Comparison of ENCODE assay signal across 17 cellular contexts in the genomic region with DNA sequence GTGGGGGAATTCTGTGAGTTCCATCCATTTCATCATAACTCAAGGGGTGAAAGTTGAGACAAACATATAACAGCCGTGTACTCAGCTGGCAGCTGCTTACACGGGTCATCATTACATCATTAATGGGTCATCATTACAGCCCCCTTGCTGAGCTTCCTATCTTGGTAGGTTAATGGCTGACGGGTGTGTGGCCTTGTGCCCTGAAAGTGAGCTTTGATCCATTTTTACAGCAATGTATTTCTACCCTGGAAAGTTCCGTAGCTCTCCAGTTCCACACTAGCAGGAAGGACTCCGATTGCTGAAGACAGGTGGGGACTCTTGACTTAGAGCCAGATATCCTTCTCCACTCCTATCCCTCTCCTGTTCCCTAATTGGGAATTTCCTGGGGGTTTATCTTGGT.
"Had no signal": no experiment of that assay in that cellular context is flagged by ENCODE, and none has a peak within 500 bp of the region (broad histone marks: within the 10 kb centered on the region; RNA-seq: fewer than 3 reads in every experiment).

No MANE protein-coding gene starts in this region.

- DNase-seq: activated CD4-positive, alpha-beta T cell treated with anti-CD3 and anti-CD28 coated beads for 1 hour; activated CD4-positive, alpha-beta T cell treated with anti-CD3 and anti-CD28 coated beads, Interleukin-2, amount 50 U/mL, for 48 hours; activated CD8-positive, alpha-beta memory T cell treated with anti-CD3 and anti-CD28 coated beads, Interleukin-2, amount 10 ng/mL, durations not matched to agents 7 days and 5 days; activated gamma-delta T cell; activated T-cell treated with anti-CD3 and anti-CD28 coated beads, Interleukin-2, amount 50 U/mL, for 4 hours; cerebellar nuclear complex; dermis blood vessel endothelial cell; endodermal cell; foreskin keratinocyte; head of caudate nucleus; left lung; nephron progenitor cell; stimulated activated CD4-positive, alpha-beta T cell treated with anti-CD3 and anti-CD28 coated beads, Interleukin-4, amount 100 ng/mL, for 4 hours; thyroid gland had no signal

- H3K4me1 ChIP-seq: thyroid gland had no signal

- H3K4me3 ChIP-seq: left lung, thyroid gland had no signal

- H3K27me3 Mint-ChIP-seq: activated naive CD8-positive, alpha-beta T cell had no signal

- FAIRE-seq: islet of Langerhans had no signal

- H3K36me3 Mint-ChIP-seq: activated CD8-positive, alpha-beta memory T cell treated with anti-CD3 and anti-CD28 coated beads, Interleukin-2, amount 10 ng/mL, durations not matched to agents 7 days and 5 days; activated naive CD8-positive, alpha-beta T cell; memory B cell had no signal

- H3K4me1 Mint-ChIP-seq: endodermal cell, memory B cell had no signal

- H3K27ac Mint-ChIP-seq: activated CD8-positive, alpha-beta memory T cell treated with anti-CD3 and anti-CD28 coated beads, Interleukin-2, amount 10 ng/mL, durations not matched to agents 7 days and 5 days; activated naive CD8-positive, alpha-beta T cell; endodermal cell; memory B cell; nephron progenitor cell had no signal

- H3K4me3 Mint-ChIP-seq: activated CD8-positive, alpha-beta memory T cell treated with anti-CD3 and anti-CD28 coated beads, Interleukin-2, amount 10 ng/mL, durations not matched to agents 7 days and 5 days; activated naive CD8-positive, alpha-beta T cell; activated T-cell treated with anti-CD3 and anti-CD28 coated beads, Interleukin-2, amount 50 U/mL, for 4 hours; endodermal cell; memory B cell; nephron progenitor cell had no signal

- H3K27ac ChIP-seq: foreskin keratinocyte, thyroid gland had no signal

- H3K9me3 Mint-ChIP-seq: activated T-cell treated with anti-CD3 and anti-CD28 coated beads, Interleukin-2, amount 50 U/mL, for 4 hours; endodermal cell; memory B cell; nephron progenitor cell had no signal

- H3K27me3 ChIP-seq: foreskin keratinocyte, left lung, thyroid gland had no signal

- ATAC-seq: activated CD8-positive, alpha-beta memory T cell treated with anti-CD3 and anti-CD28 coated beads, Interleukin-2, amount 10 ng/mL, durations not matched to agents 7 days and 5 days; activated T-cell treated with anti-CD3 and anti-CD28 coated beads, Interleukin-2, amount 50 U/mL, for 4 hours; foreskin keratinocyte had no signal

- H3K36me3 ChIP-seq: left lung, thyroid gland had no signal

- H3K9me3 ChIP-seq: left lung, thyroid gland had no signal
